Comparison of ENCODE assay signal across 8 cellular contexts in the genomic region with DNA sequence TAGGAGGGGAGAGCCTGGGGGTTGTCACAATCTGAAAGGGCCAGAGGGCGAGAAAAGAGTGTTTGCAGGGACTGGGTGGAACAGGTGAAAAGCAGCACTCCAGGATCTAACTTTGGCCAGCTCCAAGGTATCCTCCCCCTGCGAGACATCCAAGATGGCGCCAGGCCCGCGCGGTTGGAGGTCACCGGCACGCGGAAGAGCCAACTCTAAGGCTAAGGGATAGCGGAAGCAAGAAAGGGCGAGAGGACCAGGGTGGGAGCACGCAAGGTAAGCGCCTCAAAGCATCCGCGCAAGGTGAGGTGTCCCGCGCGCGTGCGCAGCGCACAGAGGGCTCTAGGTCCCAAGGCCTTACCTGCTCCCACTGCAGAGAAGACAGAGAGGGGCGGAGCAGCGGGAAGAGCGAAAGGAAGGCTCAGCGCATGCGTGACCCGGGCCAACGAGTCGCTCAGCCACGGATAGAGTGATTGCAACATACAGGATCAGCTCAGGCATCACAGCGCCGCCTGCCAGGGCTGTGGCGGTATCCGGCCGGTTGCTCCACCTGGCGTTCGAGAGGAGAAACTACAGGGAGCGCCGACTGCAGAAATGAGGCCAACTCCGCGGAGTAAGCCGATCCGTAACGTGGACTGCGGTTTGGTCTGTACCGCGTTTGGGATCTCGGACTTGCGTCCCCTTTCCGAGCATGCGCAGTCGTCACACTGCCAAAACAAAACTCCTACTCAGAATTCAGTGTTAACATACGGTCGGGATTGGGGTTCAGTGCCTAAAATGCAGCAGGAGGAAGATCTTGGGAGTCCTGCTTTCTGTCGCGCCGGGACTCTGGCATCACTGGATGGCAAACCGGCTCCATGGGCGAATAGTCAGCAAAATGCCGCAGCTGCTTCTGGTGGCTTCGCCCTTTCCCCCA. TPM values are rescaled to one million over a fixed set of nuclear protein-coding genes. Genes with fewer than 3 reads are reported as not detected.
DNase-seq lines count a peak whose midpoint lies in the region; ATAC-seq and TF ChIP-seq lines count a peak whose summit lies in the region.

Gene ATP5MC2 (minus strand): TSS at position 383 of the 907 bp plus-strand sequence. CDS start 3,469 bp downstream, outside the sequence.

- H2AFZ ChIP-seq in OCI-LY3 (ENCODE audit: low read depth, low read length), result peak within 1 kb of the TSS; percentile 99

- H3K9ac ChIP-seq in OCI-LY3 (ENCODE audit: low read length), result peak within 1 kb of the TSS; percentile 94

- H3K9me3 ChIP-seq in OCI-LY3 (ENCODE audit: insufficient read depth, low read length), result no peaks in the 10 kb centered on the region

- peak; percentile 90 for ATAC-seq in GM21526 (IDR thresholded peaks at IDR 0.05; ENCODE audit: low FRiP score, unreplicated experiment)

- H3K4me1 Mint-ChIP-seq in endothelial cell (ENCODE audit: unreplicated experiment), result peaks cover 30% of the 10 kb centered on the region

- H3K27me3 Mint-ChIP-seq in endothelial cell (ENCODE audit: unreplicated experiment), result peaks cover 9% of the 10 kb centered on the region

- DNase-seq in DMS153 (lab: John Stamatoyannopoulos, UW) (peak; percentile 98), HuH-7.5 (ENCODE audit: low spot score) (peak; percentile 88), endothelial cell (ENCODE audit: low spot score) (peak; percentile 97), midbrain (lab: John Stamatoyannopoulos, UW) (peak; percentile 99)
- peak; percentile 97 for DNase-seq in activated CD8-positive, alpha-beta memory T cell treated with anti-CD3 and anti-CD28 coated beads, Interleukin-2, amount 50 U/mL, for 48 hours
- DNase-seq in stimulated activated CD8-positive, alpha-beta memory T cell treated with anti-CD3 and anti-CD28 coated beads, Interleukin-2, amount 100 ng/mL, for 1 hour (ENCODE audit: low read depth in 2 of 2), result peak; percentile 94 to 95

- H3K27me3 ChIP-seq in OCI-LY3 (ENCODE audit: low read depth, low read length), result peaks cover 25% of the 10 kb centered on the region

- H3K27ac ChIP-seq in OCI-LY3 (ENCODE audit: low read length), result peak within 1 kb of the TSS; percentile 73

- peaks cover 29% of the 10 kb centered on the region for H3K79me2 ChIP-seq in OCI-LY3 (ENCODE audit: low read length)

- H3K36me3 ChIP-seq in OCI-LY3 (replicated peaks; ENCODE audit: low read depth, low read length), result peaks cover 32% of the 10 kb centered on the region

- H3K4me2 ChIP-seq in OCI-LY3 (ENCODE audit: low read length), result peak within 1 kb of the TSS; percentile 93

- TF ChIP-seq CTCF in OCI-LY3 (IDR thresholded peaks at IDR 0.05; ENCODE audit: low read depth, low read length), result peak; percentile 100
- peak; percentile 95 for TF ChIP-seq CTCF in endothelial cell (IDR thresholded peaks at IDR 0.05; ENCODE audit: unreplicated experiment)

- peak within 1 kb of the TSS; percentile 83 for H3K4me3 ChIP-seq in OCI-LY3 (ENCODE audit: low read length)

- H3K9me3 Mint-ChIP-seq in endothelial cell (ENCODE audit: unreplicated experiment), result no peaks in the 10 kb centered on the region

- no peaks in the 10 kb centered on the region for H4K20me1 ChIP-seq in OCI-LY3 (ENCODE audit: insufficient read depth, low read length)

- peak within 1 kb of the TSS; percentile 93 for H3K27ac Mint-ChIP-seq in endothelial cell (ENCODE audit: unreplicated experiment)

- peaks cover 14% of the 10 kb centered on the region for H3K36me3 Mint-ChIP-seq in endothelial cell (ENCODE audit: low read depth, unreplicated experiment)

- peaks cover 8% of the 10 kb centered on the region for H3K4me1 ChIP-seq in OCI-LY3 (ENCODE audit: low read length)

- H3K4me3 Mint-ChIP-seq in endothelial cell (ENCODE audit: unreplicated experiment), result peak within 1 kb of the TSS; percentile 98

RNA-seq across cellular contexts. Expression of gene ATP5MC2, which starts in this region (rescaled TPM):
- 342 TPM for total RNA-seq in endothelial cell (ENCODE audit: unreplicated experiment)

Comparison
In these comparisons a context has a peak if more than half of its experiments do, and no peak if none do; other contexts are left out.
1. Peak in every context shown above with its lines: DNase-seq, ATAC-seq, H3K4me3 ChIP-seq and H3K27ac ChIP-seq.